In genomic region chr21:45287438-45288391, GRCh38 we compare ENCODE assay signal across 8 cellular contexts. TPM values are rescaled to one million over a fixed set of nuclear protein-coding genes. Genes with fewer than 3 reads are reported as not detected.
DNase-seq lines count a peak whose midpoint lies in the region; ATAC-seq and TF ChIP-seq lines count a peak whose summit lies in the region.

POFUT2 (minus strand) TSS chr21:45287895; CDS start chr21:45287871, 24 bp downstream.

- peak; percentile 70 for ATAC-seq in GM21526 (IDR thresholded peaks at IDR 0.05; ENCODE audit: low FRiP score, unreplicated experiment)

- H3K4me3 ChIP-seq in OCI-LY1 (ENCODE audit: low read depth, low read length, poor library complexity, severe bottlenecking) = peak within 1 kb of the TSS; percentile 90
- H3K4me3 ChIP-seq in endocrine pancreas (ENCODE audit: control insufficient read depth, insufficient read depth, low read length) = no peak within 1 kb of the TSS

- H4K20me1 ChIP-seq in OCI-LY1 (ENCODE audit: insufficient read depth, low read length) = no peaks in the 10 kb centered on the region

- H3K4me1 ChIP-seq in OCI-LY1 (ENCODE audit: insufficient read depth, low read length, severe bottlenecking) (peaks cover 6% of the 10 kb centered on the region), endocrine pancreas (ENCODE audit: control insufficient read depth, insufficient read depth, low read length) (no peaks in the 10 kb centered on the region)

- no peaks in the 10 kb centered on the region for H3F3A ChIP-seq in OCI-LY1 (ENCODE audit: insufficient read depth, low read length)

- H3K9me3 ChIP-seq in OCI-LY1 (ENCODE audit: low read length) (no peaks in the 10 kb centered on the region), endocrine pancreas (ENCODE audit: control insufficient read depth, low read length) (no peaks in the 10 kb centered on the region)

- H3K4me2 ChIP-seq in OCI-LY1 (ENCODE audit: low read length) = peak within 1 kb of the TSS; percentile 59

- peaks cover 9% of the 10 kb centered on the region; the same call in 1 of the 2 replicates for H3K36me3 ChIP-seq in OCI-LY1 (ENCODE audit: insufficient read depth, low read length)
- H3K36me3 ChIP-seq in endocrine pancreas (ENCODE audit: control insufficient read depth, insufficient read depth, low read length) = no peaks in the 10 kb centered on the region

- no peaks in the 10 kb centered on the region for H3K79me2 ChIP-seq in OCI-LY1 (ENCODE audit: insufficient read depth, low read length)

- peak within 1 kb of the TSS; percentile 58 for H3K9ac ChIP-seq in OCI-LY1 (ENCODE audit: low read length)
- peak within 1 kb of the TSS; percentile 65 for H3K9ac ChIP-seq in endocrine pancreas (ENCODE audit: control insufficient read depth, insufficient read depth, low read length)

- DNase-seq in D341Med (ENCODE audit: low spot score) = peak; percentile 99
- DNase-seq in HuH-7.5 (ENCODE audit: low spot score) = peak; percentile 97
- DNase-seq in activated CD8-positive, alpha-beta memory T cell treated with anti-CD3 and anti-CD28 coated beads, Interleukin-2, amount 50 U/mL, for 24 hours (ENCODE audit: extremely low read depth) = peak; percentile 92
- DNase-seq in mesenteric fat pad (ENCODE audit: low spot score) = peak; percentile 100
- DNase-seq in stimulated activated CD8-positive, alpha-beta memory T cell treated with anti-CD3 and anti-CD28 coated beads, Interleukin-15, amount 100 ng/mL, for 1 hour (ENCODE audit: low read depth) = peak; percentile 98

- no peak for TF ChIP-seq CTCF in OCI-LY1 (IDR thresholded peaks at IDR 0.05; ENCODE audit: low read length)

- no peaks in the 10 kb centered on the region for H3K9me2 ChIP-seq in OCI-LY1 (ENCODE audit: low read depth, low read length)

- H3K27ac ChIP-seq in OCI-LY1 (ENCODE audit: low read depth, low read length, poor library complexity, severe bottlenecking) = no peak within 1 kb of the TSS

- H2AFZ ChIP-seq in OCI-LY1 (ENCODE audit: low read length) = no peak within 1 kb of the TSS

- no peaks in the 10 kb centered on the region for H3K27me3 ChIP-seq in OCI-LY1 (ENCODE audit: insufficient read depth, low read length)
- H3K27me3 ChIP-seq in endocrine pancreas (ENCODE audit: control insufficient read depth, insufficient read depth, low read length) = no peaks in the 10 kb centered on the region

RNA-seq across cellular contexts. Expression of gene POFUT2, which starts in this region (rescaled TPM):
- 29.6 TPM for total RNA-seq in mesenteric fat pad
